15 cellular contexts compared by ENCODE assay signal in the genomic region with DNA sequence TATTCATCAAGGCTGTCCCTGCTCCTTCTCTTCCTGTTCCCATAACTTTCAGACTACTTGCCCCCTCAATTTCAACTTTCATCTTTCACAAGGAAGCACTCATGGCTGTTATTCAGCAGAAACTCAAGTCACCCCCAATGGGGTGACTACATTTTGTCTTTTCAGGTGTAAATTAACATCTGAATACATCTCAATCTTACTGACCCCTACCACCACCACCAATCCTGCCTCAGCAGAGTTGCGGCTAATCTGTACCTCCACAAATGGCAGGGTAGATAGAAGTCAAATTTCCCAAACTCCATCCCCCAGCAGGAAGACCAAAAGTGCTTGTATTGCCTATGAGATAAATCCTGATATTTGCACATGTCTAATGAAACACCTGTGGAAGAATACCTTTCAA. TPM values are rescaled to one million over a fixed set of nuclear protein-coding genes. Genes with fewer than 3 reads are reported as not detected.
DNase-seq lines count a peak whose midpoint lies in the region; ATAC-seq and TF ChIP-seq lines count a peak whose summit lies in the region.
"Had no signal": no experiment of that assay in that cellular context is flagged by ENCODE, and none has a peak within 500 bp of the region (broad histone marks: within the 10 kb centered on the region; RNA-seq: fewer than 3 reads in every experiment).

No MANE protein-coding gene starts in this region.

- intact Hi-C loops in left colon (cut with DNase I, micrococcal nuclease): no loop called here

- 27% methylated on average over 1 of the region's 1 CpG for WGBS in HUES64
- 67 to 75% methylated on average over 1 of the region's 1 CpG for WGBS in GM23248 (ENCODE audit: low coverage in 1 of 2, low lambda C conversion rate in 2 of 2, missing lambda C conversion rate in 2 of 2), 2 experiments

- H3K4me2 ChIP-seq in GM23248 (ENCODE audit: unreplicated experiment): no peak overlapping the region
- H3K4me2 ChIP-seq: SK-N-SH had no signal

- ATAC-seq in HG03565 (IDR thresholded peaks at IDR 0.05; ENCODE audit: unreplicated experiment) (no peak), omental fat pad (ENCODE audit: low FRiP score) (no peak), left colon (no peak)
- ATAC-seq: HepG2 had no signal

- H3K27me3 ChIP-seq in HUES64 (ENCODE audit: insufficient read depth, low read length): peaks cover 60% of the 10 kb centered on the region
- peaks cover 63% of the 10 kb centered on the region for H3K27me3 ChIP-seq in iPS-20b (ENCODE audit: insufficient read depth, low read length)
- H3K27me3 ChIP-seq in GM23248 (replicated peaks; ENCODE audit: insufficient read depth): peaks cover 39% of the 10 kb centered on the region

- in situ Hi-C loops in GM23248 (cut with MboI): no loop called here

- H4K20me1 ChIP-seq in GM23248 (ENCODE audit: insufficient read depth): no peaks in the 10 kb centered on the region

- H3K9ac ChIP-seq in HUES64 (ENCODE audit: low read depth, low read length): no peak overlapping the region
- no peak overlapping the region; the same call in 1 of the 2 replicates for H3K9ac ChIP-seq in iPS-20b (ENCODE audit: low read depth, low read length)
- H3K9ac ChIP-seq in GM23248: no peak overlapping the region
- H3K9ac ChIP-seq: SK-N-SH had no signal

- H3K36me3 ChIP-seq in HUES64 (ENCODE audit: insufficient read depth, low read length) (no peaks in the 10 kb centered on the region), iPS-20b (ENCODE audit: insufficient read depth, low read depth, low read length) (no peaks in the 10 kb centered on the region), GM23248 (ENCODE audit: low read depth) (no peaks in the 10 kb centered on the region)

- H3K9me3 ChIP-seq in HUES64 (ENCODE audit: insufficient read depth, low read depth, low read length) (no peaks in the 10 kb centered on the region), iPS-20b (ENCODE audit: insufficient read depth, low read depth, low read length) (no peaks in the 10 kb centered on the region), GM23248 (ENCODE audit: low read depth) (no peaks in the 10 kb centered on the region)
- H3K9me3 ChIP-seq: SK-N-SH had no signal

- no peak overlapping the region for H2AFZ ChIP-seq in GM23248

- no peak for TF ChIP-seq CTCF in omental fat pad (IDR thresholded peaks at IDR 0.05)

- H3F3A ChIP-seq in GM23248 (ENCODE audit: insufficient read depth): no peaks in the 10 kb centered on the region

- no peaks in the 10 kb centered on the region for H3K9me2 ChIP-seq in GM23248 (ENCODE audit: insufficient read depth)
- H3K9me2 ChIP-seq: SK-N-SH had no signal

- H3K4me1 ChIP-seq in HUES64 (ENCODE audit: insufficient read depth, low read length): peaks cover 46% of the 10 kb centered on the region
- H3K4me1 ChIP-seq in iPS-20b (ENCODE audit: insufficient read depth, low read length): peaks cover 43% of the 10 kb centered on the region; the same call in 1 of the 2 replicates
- H3K4me1 ChIP-seq in GM23248 (ENCODE audit: insufficient read depth): no peaks in the 10 kb centered on the region

- no peak for DNase-seq in omental fat pad (ENCODE audit: low spot score)
- no peak for DNase-seq in GM23248
- DNase-seq in left colon: no peak
- DNase-seq: AML-193, KBM-7, MV-4-11, Right ventricle myocardium superior, SK-N-SH had no signal

- peak overlapping the region; percentile 23; the same call in 1 of the 2 replicates for H3K4me3 ChIP-seq in HUES64 (ENCODE audit: low read length)
- peak overlapping the region; percentile 23; the same call in 1 of the 2 replicates for H3K4me3 ChIP-seq in iPS-20b (ENCODE audit: low read length)
- no peak overlapping the region for H3K4me3 ChIP-seq in GM23248

- no peaks in the 10 kb centered on the region for H3K79me2 ChIP-seq in GM23248 (ENCODE audit: insufficient read depth)

- H3K27ac ChIP-seq in HUES64 (ENCODE audit: low read depth, low read length) (peak overlapping the region; percentile 53), cingulate gyrus (ENCODE audit: low read depth, low read length) (peak overlapping the region; percentile 32), iPS-20b (ENCODE audit: low read length) (no peak overlapping the region), GM23248 (no peak overlapping the region)
- H3K27ac ChIP-seq: C4-2B had no signal

RNA-seq across cellular contexts. Expression of a gene that starts 19.2 kb away (rescaled TPM):
- 174 TPM for polyA plus RNA-seq in HUES64 (2013, experiment 1 of 2)
- 191 TPM for polyA plus RNA-seq in HUES64 (2013, experiment 2 of 2)
- not detected for total RNA-seq in omental fat pad
- total RNA-seq in GM23248 (2014; rRNA removed; shearing (Covaris generic)): not detected in 2 replicates
- polyA plus RNA-seq in GM23248 (2016; fragmentation: Nextera tagmentation; extraction: Ambion mirVana): not detected in 2 replicates
- under 1 TPM; 0.21 to 0.42 TPM for total RNA-seq in left colon
- total RNA-seq: HepG2, NCI-H460 had no signal
- polyA plus RNA-seq: HepG2 had no signal

Comparison
In these comparisons a context has a peak if more than half of its experiments do, and no peak if none do; other contexts are left out.
1. H3K27ac ChIP-seq: peak in HUES64 (single experiment) and cingulate gyrus (single experiment); none in iPS-20b (single experiment) and GM23248 (single experiment).